8 cellular contexts compared by ENCODE assay signal in genomic region chr6:73732845-73733675, GRCh38. TPM values are rescaled to one million over a fixed set of nuclear protein-coding genes. Genes with fewer than 3 reads are reported as not detected.
A peak's percentile ranks its signal among the peaks of the same experiment; 100 is the strongest.
DNase-seq lines count a peak whose midpoint lies in the region; ATAC-seq, FAIRE-seq and TF ChIP-seq lines count a peak whose summit lies in the region.

No MANE protein-coding gene starts in this region.

- H3K4me1 ChIP-seq in osteoblast (ENCODE audit: insufficient read depth, low read length) (peaks cover 9% of the 10 kb centered on the region), thoracic aorta (ENCODE audit: control insufficient read depth in 1 of 2, low read depth in 2 of 2) (no peaks in the 10 kb centered on the region)

- peak; percentile 90 for TF ChIP-seq CTCF in fibroblast of the aortic adventitia (IDR thresholded peaks at IDR 0.05; ENCODE audit: insufficient read depth, low read length)
- peak; percentile 98 for TF ChIP-seq CTCF in osteoblast (IDR thresholded peaks at IDR 0.05; ENCODE audit: extremely low read depth, low read depth, low read length)
- peak; percentile 91 for TF ChIP-seq CTCF in thoracic aorta (IDR thresholded peaks at IDR 0.05)

- peaks cover 6% of the 10 kb centered on the region for H3K79me2 ChIP-seq in osteoblast (ENCODE audit: insufficient read depth, low read length)

- H3K27ac ChIP-seq in osteoblast (ENCODE audit: low read depth, low read length) = no peak overlapping the region
- H3K27ac ChIP-seq in thoracic aorta = no peak overlapping the region

- no peaks in the 10 kb centered on the region for H4K20me1 ChIP-seq in osteoblast (ENCODE audit: insufficient read depth, low read length)

- no peaks in the 10 kb centered on the region for H3K27me3 ChIP-seq in osteoblast (ENCODE audit: insufficient read depth, low read length)
- H3K27me3 ChIP-seq in thoracic aorta (replicated peaks; ENCODE audit: insufficient read depth) = no peaks in the 10 kb centered on the region

- peak; percentile 83 for DNase-seq in DMS53 (lab: John Stamatoyannopoulos, UW)
- peak; percentile 65 for DNase-seq in HT1080 (ENCODE audit: low read depth)
- DNase-seq in RCC 7860 (ENCODE audit: low spot score) = peak; percentile 46
- peak; percentile 84 to 86 for DNase-seq in activated T-cell treated with anti-CD3 and anti-CD28 coated beads, Interleukin-2, amount 50 U/mL, for 48 hours
- peak; percentile 86 for DNase-seq in fibroblast of the aortic adventitia (ENCODE audit: low read depth)
- DNase-seq in osteoblast (ENCODE audit: insufficient read length, low spot score, missing footprints) = peak; percentile 80
- DNase-seq in thoracic aorta (ENCODE audit: low spot score) = no peak

- no peak overlapping the region for H3K4me2 ChIP-seq in osteoblast (ENCODE audit: insufficient read depth, low read length)

- H3K36me3 ChIP-seq in osteoblast (ENCODE audit: insufficient read depth, low read length) (peaks cover 16% of the 10 kb centered on the region), thoracic aorta (no peaks in the 10 kb centered on the region)

- ATAC-seq in GM21423 (IDR thresholded peaks at IDR 0.05; ENCODE audit: unreplicated experiment) = peak; percentile 67
- peak; percentile 45 for ATAC-seq in thoracic aorta (ENCODE audit: insufficient number of reproducible peaks, low FRiP score, low read depth)

- H3K9me3 ChIP-seq in osteoblast (ENCODE audit: low read depth, low read length) = no peaks in the 10 kb centered on the region
- no peaks in the 10 kb centered on the region for H3K9me3 ChIP-seq in thoracic aorta

- FAIRE-seq in RCC 7860 (lab: Jason Lieb, UNC) = no peak

- H2AFZ ChIP-seq in osteoblast (ENCODE audit: low read length) = peak overlapping the region; percentile 80

- H3K4me3 ChIP-seq in fibroblast of the aortic adventitia (ENCODE audit: low read depth, low read length) (no peak overlapping the region), osteoblast (ENCODE audit: insufficient read depth, low read length) (no peak overlapping the region), thoracic aorta (no peak overlapping the region)

RNA-seq across cellular contexts. Expression of gene CD109, which starts 37.1 kb away (rescaled TPM):
- 19.0 and 22.7 TPM in 2 replicates for total RNA-seq in HT1080 (2014; rRNA removed; shearing (Covaris generic))
- polyA plus RNA-seq in HT1080 (2015; cell fraction: cytosol; rRNA removed) = 14.7 and 22.0 TPM in 2 replicates
- polyA plus RNA-seq in HT1080 (2015; cell fraction: nucleus; rRNA removed) = 141 and 142 TPM in 2 replicates
- total RNA-seq in fibroblast of the aortic adventitia (ENCODE audit: low replicate concordance) (39.2 and 170 TPM in 2 replicates), osteoblast (85.5 and 93.4 TPM in 2 replicates), thoracic aorta (10 to 100 TPM; 12.6 to 21.3 TPM)
